8 cellular contexts compared by ENCODE assay signal in the genomic region with DNA sequence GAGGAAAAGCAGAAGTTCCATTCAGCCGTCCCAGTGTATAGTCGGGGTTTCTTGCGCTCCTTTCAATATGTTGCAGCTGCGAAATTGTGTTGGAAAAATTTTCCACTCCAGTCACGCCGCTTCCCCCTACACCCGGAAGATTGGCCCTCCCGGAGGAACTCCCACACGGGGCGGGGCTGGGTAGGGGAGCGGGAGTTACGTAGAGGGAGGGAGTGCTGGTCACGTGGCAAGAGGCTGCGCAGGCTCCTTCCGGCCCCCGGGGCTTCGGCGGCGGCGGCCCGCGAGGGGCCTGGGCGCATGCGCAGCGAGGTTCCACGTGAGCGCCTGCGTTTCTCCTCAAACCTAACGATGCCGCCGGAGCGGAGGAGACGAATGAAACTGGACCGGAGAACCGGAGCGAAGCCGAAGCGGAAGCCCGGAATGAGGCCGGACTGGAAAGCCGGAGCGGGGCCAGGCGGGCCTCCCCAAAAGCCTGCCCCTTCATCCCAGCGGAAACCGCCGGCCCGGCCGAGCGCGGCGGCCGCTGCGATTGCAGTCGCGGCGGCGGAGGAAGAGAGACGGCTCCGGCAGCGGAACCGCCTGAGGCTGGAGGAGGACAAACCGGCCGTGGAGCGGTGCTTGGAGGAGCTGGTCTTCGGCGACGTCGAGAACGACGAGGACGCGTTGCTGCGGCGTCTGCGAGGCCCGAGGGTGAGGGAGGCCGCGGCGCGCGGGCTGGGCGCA. TPM values are rescaled to one million over a fixed set of nuclear protein-coding genes. Genes with fewer than 3 reads are reported as not detected.
A peak's percentile ranks its signal among the peaks of the same experiment; 100 is the strongest.
DNase-seq lines count a peak whose midpoint lies in the region; ATAC-seq and TF ChIP-seq lines count a peak whose summit lies in the region.

A gene (plus strand): TSS at position 310 of the 723 bp plus-strand sequence. CDS start 39 bp downstream, at position 349.

- H3K4me3 ChIP-seq in adrenal gland (peak within 1 kb of the TSS; percentile 71 to 90 (median 75)), upper lobe of left lung (peak within 1 kb of the TSS; percentile 81 to 100 (median 92))

- TF ChIP-seq POLR2A in GM15510 (IDR thresholded peaks at IDR 0.05; ENCODE audit: borderline replicate concordance, extremely low read depth, insufficient read length) (peak; percentile 72), adrenal gland (IDR thresholded peaks at IDR 0.05) (peak; percentile 66 to 83), upper lobe of left lung (IDR thresholded peaks at IDR 0.05) (peak in 3 of 4 donors; percentile 34 to 83 (median 75))

- intact Hi-C loops in adrenal gland (cut with DNase I) (no loop called here), left cardiac atrium (cut with DNase I) (no loop called here), posterior vena cava (cut with DNase I) (no loop called here)

- H3K4me1 ChIP-seq in adrenal gland (replicated peaks in 1 of 2) (peaks cover 25 to 53% of the 10 kb centered on the region in 2 donors), upper lobe of left lung (peaks cover 25 to 60% (median 45%) of the 10 kb centered on the region in 4 donors)

- DNase-seq in NCI-H146 treated with DMSO at 0.1 percent for 48 hours (lab: John Stamatoyannopoulos, UW; ENCODE audit: unreplicated experiment) (peak; percentile 93), T-helper 1 cell (peak; percentile 96 to 98 (median 97)), adrenal gland (peak; percentile 97 to 99 (median 98)), left cardiac atrium (peak; percentile 98), posterior vena cava (ENCODE audit: low spot score) (peak; percentile 99), upper lobe of left lung (peak; percentile 96 to 99)

- TF ChIP-seq CTCF in adrenal gland (IDR thresholded peaks at IDR 0.05) (peak in 1 of 6 experiments; percentile 5), upper lobe of left lung (IDR thresholded peaks at IDR 0.05) (peak in 4 of 6 experiments; percentile 4 to 29 (median 12))

- no peaks in the 10 kb centered on the region for H3K9me3 ChIP-seq in adrenal gland (replicated peaks in 1 of 3)
- H3K9me3 ChIP-seq in upper lobe of left lung = no peaks in the 10 kb centered on the region

- H3K27me3 ChIP-seq in adrenal gland (no peaks in the 10 kb centered on the region), upper lobe of left lung (no peaks in the 10 kb centered on the region)

- WGBS in adrenal gland, 4 donors = 0% methylated on average over 12 to 82 of the region's 82 CpGs
- WGBS in upper lobe of left lung, 2 donors = 0 to 1% methylated on average over 10 to 46 of the region's 82 CpGs

- H3K27ac ChIP-seq in adrenal gland (peak within 1 kb of the TSS; percentile 90 to 98 (median 98)), upper lobe of left lung (peak within 1 kb of the TSS; percentile 91 to 99 (median 98))

- TF ChIP-seq EP300 in upper lobe of left lung (IDR thresholded peaks at IDR 0.05) = peak in 1 of 4 donors; percentile 44

- peak; percentile 68 for ATAC-seq in HG02884 (IDR thresholded peaks at IDR 0.05; ENCODE audit: unreplicated experiment)
- ATAC-seq in left cardiac atrium = peak; percentile 96 to 97
- ATAC-seq in upper lobe of left lung (ENCODE audit: low FRiP score in 2 of 2) = peak; percentile 98 to 99

- peaks cover 0 to 7% of the 10 kb centered on the region in 2 donors for H3K36me3 ChIP-seq in adrenal gland (replicated peaks in 1 of 2)
- peaks cover 0 to 26% (median 0%) of the 10 kb centered on the region in 4 donors for H3K36me3 ChIP-seq in upper lobe of left lung

RNA-seq across cellular contexts. Expression of the gene that starts here (rescaled TPM):
- total RNA-seq in adrenal gland = 10 to 100 TPM; 19.1 to 36.5 (median 28.1) TPM
- polyA plus RNA-seq in adrenal gland = 10 to 100 TPM; 12.5 to 29.1 (median 22.5) TPM
- 10 to 100 TPM; 10.2 to 18.6 TPM for total RNA-seq in left cardiac atrium
- total RNA-seq in posterior vena cava = 10 to 100 TPM; 19.3 to 21.7 TPM
- 10 to 100 TPM; 18.9 to 40.0 (median 33.3) TPM for total RNA-seq in upper lobe of left lung

Comparison
In these comparisons a context has a peak if more than half of its experiments do, and no peak if none do; other contexts are left out.
1. Peak in every context shown above with its lines: DNase-seq, ATAC-seq, H3K4me3 ChIP-seq and H3K27ac ChIP-seq.